Comparison of ENCODE assay signal across 8 cellular contexts in genomic region chr19:56839665-56840451, GRCh38. TPM values are rescaled to one million over a fixed set of nuclear protein-coding genes. Genes with fewer than 3 reads are reported as not detected.
DNase-seq lines count a peak whose midpoint lies in the region; ATAC-seq and TF ChIP-seq lines count a peak whose summit lies in the region.

No MANE protein-coding gene starts in this region.

- peak overlapping the region; percentile 16 to 70 (median 58) for H3K4me3 ChIP-seq in heart right ventricle
- H3K4me3 ChIP-seq in rectal smooth muscle tissue (ENCODE audit: low read length): peak overlapping the region; percentile 60
- H3K4me3 ChIP-seq in CD8-positive, alpha-beta memory T cell (ENCODE audit: low read length): no peak overlapping the region

- 46 to 53% methylated on average over 45 to 48 of the region's 48 CpGs for WGBS in heart right ventricle, 2 donors

- no peak overlapping the region for H3K4me3 Mint-ChIP-seq in activated naive CD8-positive, alpha-beta T cell treated with anti-CD3 and anti-CD28 coated beads, Interleukin-2, amount 10 ng/mL, durations not matched to agents 7 days and 5 days
- peak overlapping the region in 1 of 7 donors; percentile 26 for H3K4me3 Mint-ChIP-seq in CD8-positive, alpha-beta memory T cell

- H3K27me3 ChIP-seq in heart right ventricle (peaks cover 0 to 21% (median 0%) of the 10 kb centered on the region in 7 donors), rectal smooth muscle tissue (ENCODE audit: control insufficient read depth, insufficient read depth, low read length) (no peaks in the 10 kb centered on the region)
- H3K27me3 ChIP-seq in CD8-positive, alpha-beta memory T cell (ENCODE audit: insufficient read depth, low read length, poor library complexity, severe bottlenecking): no peaks in the 10 kb centered on the region

- intact Hi-C loops in heart right ventricle (cut with DNase I): loop anchor here in 2 of 10 donors (5.0 to 10.0 kb wide), 2 partner anchors 85 to 93 kb away; no protein-coding TSS in a partner anchor

- peaks cover 0 to 42% (median 0%) of the 10 kb centered on the region in 11 donors for H3K9me3 ChIP-seq in heart right ventricle
- H3K9me3 ChIP-seq in CD8-positive, alpha-beta memory T cell (ENCODE audit: low read length): no peaks in the 10 kb centered on the region

- in situ Hi-C loops in G401 (cut with HindIII; ENCODE audit: low sequenced_read_pairs): no loop called here

- H3K4me1 ChIP-seq in heart right ventricle (peaks cover 0 to 22% (median 4%) of the 10 kb centered on the region in 9 donors), rectal smooth muscle tissue (ENCODE audit: control insufficient read depth, insufficient read depth, low read length) (no peaks in the 10 kb centered on the region)
- H3K4me1 ChIP-seq in CD8-positive, alpha-beta memory T cell (ENCODE audit: insufficient read depth, low read length): no peaks in the 10 kb centered on the region

- DNase-seq in G401 (ENCODE audit: low spot score) (peak; percentile 99), heart right ventricle (peak; percentile 90 to 95), glomerular visceral epithelial cell (ENCODE audit: extremely low spot score) (no peak)
- DNase-seq in activated naive CD8-positive, alpha-beta T cell treated with anti-CD3 and anti-CD28 coated beads, Interleukin-2, amount 10 ng/mL, durations not matched to agents 7 days and 5 days: peak; percentile 30
- DNase-seq in central memory CD4-positive, alpha-beta T cell: no peak
- no peak for DNase-seq in CD8-positive, alpha-beta memory T cell

- no peak overlapping the region for H3K9ac ChIP-seq in rectal smooth muscle tissue (ENCODE audit: low read length)

- POLR2A ChIA-PET in activated naive CD8-positive, alpha-beta T cell treated with anti-CD3 and anti-CD28 coated beads, Interleukin-2, amount 10 ng/mL, durations not matched to agents 7 days and 5 days (lab: Charles Lee): no interaction called here
- POLR2A ChIA-PET in CD8-positive, alpha-beta memory T cell (lab: Charles Lee): no interaction called here

- ATAC-seq in activated naive CD8-positive, alpha-beta T cell treated with anti-CD3 and anti-CD28 coated beads, Interleukin-2, amount 10 ng/mL, durations not matched to agents 7 days and 5 days (ENCODE audit: low read depth): no peak
- ATAC-seq in heart right ventricle: peak; percentile 61 to 76 (median 68)
- no peak for ATAC-seq in HG02973 (IDR thresholded peaks at IDR 0.05; ENCODE audit: unreplicated experiment)

- no peak overlapping the region for H3K27ac Mint-ChIP-seq in activated naive CD8-positive, alpha-beta T cell treated with anti-CD3 and anti-CD28 coated beads, Interleukin-2, amount 10 ng/mL, durations not matched to agents 7 days and 5 days
- no peak overlapping the region for H3K27ac Mint-ChIP-seq in CD8-positive, alpha-beta memory T cell

- H3K9me3 Mint-ChIP-seq in activated naive CD8-positive, alpha-beta T cell treated with anti-CD3 and anti-CD28 coated beads, Interleukin-2, amount 10 ng/mL, durations not matched to agents 7 days and 5 days: peaks cover 28% of the 10 kb centered on the region
- H3K9me3 Mint-ChIP-seq in CD8-positive, alpha-beta memory T cell: peaks cover 17 to 52% (median 41%) of the 10 kb centered on the region in 5 donors

- CTCF ChIA-PET in CD8-positive, alpha-beta memory T cell (lab: Charles Lee): no interaction called here

- TF ChIP-seq CTCF in heart right ventricle (IDR thresholded peaks at IDR 0.05): no peak

- H3K27me3 Mint-ChIP-seq in activated naive CD8-positive, alpha-beta T cell treated with anti-CD3 and anti-CD28 coated beads, Interleukin-2, amount 10 ng/mL, durations not matched to agents 7 days and 5 days: peaks cover 6% of the 10 kb centered on the region
- peaks cover 17 to 30% of the 10 kb centered on the region in 2 donors for H3K27me3 Mint-ChIP-seq in CD8-positive, alpha-beta memory T cell

- H3K36me3 ChIP-seq in heart right ventricle: no peaks in the 10 kb centered on the region
- H3K36me3 ChIP-seq in rectal smooth muscle tissue (ENCODE audit: control insufficient read depth, insufficient read depth, low read length): no peaks in the 10 kb centered on the region
- H3K36me3 ChIP-seq in CD8-positive, alpha-beta memory T cell (ENCODE audit: insufficient read depth, low read length): no peaks in the 10 kb centered on the region

- peaks cover 7% of the 10 kb centered on the region for H3K36me3 Mint-ChIP-seq in activated naive CD8-positive, alpha-beta T cell treated with anti-CD3 and anti-CD28 coated beads, Interleukin-2, amount 10 ng/mL, durations not matched to agents 7 days and 5 days
- H3K36me3 Mint-ChIP-seq in CD8-positive, alpha-beta memory T cell: peaks cover 0 to 6% (median 0%) of the 10 kb centered on the region in 3 donors

- H3K27ac ChIP-seq in heart right ventricle (peak overlapping the region; percentile 35 to 91 (median 71)), rectal smooth muscle tissue (ENCODE audit: low read depth, low read length) (peak overlapping the region; percentile 88)
- no peak overlapping the region for H3K27ac ChIP-seq in CD8-positive, alpha-beta memory T cell (ENCODE audit: low read depth, low read length)

- peaks cover 4% of the 10 kb centered on the region for H3K4me1 Mint-ChIP-seq in activated naive CD8-positive, alpha-beta T cell treated with anti-CD3 and anti-CD28 coated beads, Interleukin-2, amount 10 ng/mL, durations not matched to agents 7 days and 5 days
- H3K4me1 Mint-ChIP-seq in CD8-positive, alpha-beta memory T cell: no peaks in the 10 kb centered on the region

RNA-seq across cellular contexts. Expression of gene PEG3, which starts 0.7 kb away (rescaled TPM):
- total RNA-seq in G401 (2014; rRNA removed; shearing (Covaris generic)): 4.6 and 5.1 TPM in 2 replicates
- total RNA-seq in activated naive CD8-positive, alpha-beta T cell treated with anti-CD3 and anti-CD28 coated beads, Interleukin-2, amount 10 ng/mL, durations not matched to agents 7 days and 5 days: under 1 TPM; 0.06 TPM
- total RNA-seq in heart right ventricle: 10 to 100 TPM in 1 of 10 donors, 1 to 10 TPM in 9; 6.9 to 10.3 (median 7.7) TPM
- 1 to 10 TPM; 1.8 to 3.0 TPM for polyA plus RNA-seq in heart right ventricle
- total RNA-seq in CD8-positive, alpha-beta memory T cell: not detected
- polyA plus RNA-seq in CD8-positive, alpha-beta memory T cell: not detected

RNA-seq across cellular contexts. Expression of gene ZIM2, which starts 0.7 kb away (rescaled TPM):
- not detected in 2 replicates for total RNA-seq in G401 (2014; rRNA removed; shearing (Covaris generic))
- not detected for total RNA-seq in activated naive CD8-positive, alpha-beta T cell treated with anti-CD3 and anti-CD28 coated beads, Interleukin-2, amount 10 ng/mL, durations not matched to agents 7 days and 5 days
- under 1 TPM in 3 of 10 donors, not detected in 7; 0.13 to 0.15 (median 0.14) TPM for total RNA-seq in heart right ventricle
- under 1 TPM in 1 of 2 donors, not detected in 1; 0.06 TPM for polyA plus RNA-seq in heart right ventricle
- not detected for total RNA-seq in CD8-positive, alpha-beta memory T cell
- polyA plus RNA-seq in CD8-positive, alpha-beta memory T cell: not detected

Comparison
In these comparisons a context has a peak if more than half of its experiments do, and no peak if none do; other contexts are left out.
1. DNase-seq: peak in G401 (single experiment), activated naive CD8-positive, alpha-beta T cell treated with anti-CD3 and anti-CD28 coated beads, Interleukin-2, amount 10 ng/mL, durations not matched to agents 7 days and 5 days (single experiment) and heart right ventricle (2 of 2); none in central memory CD4-positive, alpha-beta T cell (single experiment), CD8-positive, alpha-beta memory T cell (0 of 5) and glomerular visceral epithelial cell (single experiment).
2. ATAC-seq: peak in heart right ventricle (8 of 8); none in activated naive CD8-positive, alpha-beta T cell treated with anti-CD3 and anti-CD28 coated beads, Interleukin-2, amount 10 ng/mL, durations not matched to agents 7 days and 5 days (single experiment) and HG02973 (single experiment).